8 cellular contexts compared by ENCODE assay signal in genomic region chr20:45052698-45053440, GRCh38. TPM values are rescaled to one million over a fixed set of nuclear protein-coding genes. Genes with fewer than 3 reads are reported as not detected.
A peak's percentile ranks its signal among the peaks of the same experiment; 100 is the strongest.
DNase-seq lines count a peak whose midpoint lies in the region; ATAC-seq and TF ChIP-seq lines count a peak whose summit lies in the region.

No MANE protein-coding gene starts in this region.

- DNase-seq in BJ (ENCODE audit: low read depth) (peak; percentile 73), GM20000 (ENCODE audit: low spot score) (peak; percentile 34), fibroblast of pulmonary artery (ENCODE audit: low read depth) (peak; percentile 59), suprapubic skin (ENCODE audit: low spot score in 2 of 2) (no peak), NCI-H1436 (lab: John Stamatoyannopoulos, UW) (no peak), cortex of kidney (lab: John Stamatoyannopoulos, UW) (no peak)

- no peak overlapping the region for H2AFZ ChIP-seq in OCI-LY3 (ENCODE audit: low read depth, low read length)

- peaks cover 92% of the 10 kb centered on the region for H4K20me1 ChIP-seq in OCI-LY3 (ENCODE audit: insufficient read depth, low read length)

- H3K27me3 ChIP-seq in BJ (ENCODE audit: control insufficient read depth, insufficient read depth, low read length) (no peaks in the 10 kb centered on the region), OCI-LY3 (ENCODE audit: low read depth, low read length) (no peaks in the 10 kb centered on the region), suprapubic skin (no peaks in the 10 kb centered on the region)

- TF ChIP-seq CTCF in BJ (IDR thresholded peaks at IDR 0.05; ENCODE audit: insufficient read depth, low read depth, low read length), result no peak
- TF ChIP-seq CTCF in GM20000 (IDR thresholded peaks at IDR 0.05; ENCODE audit: extremely low read depth, missing control alignments), result no peak
- no peak for TF ChIP-seq CTCF in OCI-LY3 (IDR thresholded peaks at IDR 0.05; ENCODE audit: low read depth, low read length)
- TF ChIP-seq CTCF in fibroblast of pulmonary artery (IDR thresholded peaks at IDR 0.05; ENCODE audit: low read length, missing control alignments), result no peak
- TF ChIP-seq CTCF in suprapubic skin (IDR thresholded peaks at IDR 0.05), result no peak

- no peak for TF ChIP-seq EP300 in suprapubic skin (IDR thresholded peaks at IDR 0.05)

- 0 out of 2 replicates have a peak overlapping the region, but pooled peaks have one; percentile 1 for H3K4me2 ChIP-seq in OCI-LY3 (ENCODE audit: low read length)

- H3K4me3 ChIP-seq in BJ (ENCODE audit: low read depth, low read length) (no peak overlapping the region), OCI-LY3 (ENCODE audit: low read length) (no peak overlapping the region), fibroblast of pulmonary artery (replicated peaks; ENCODE audit: low read depth, low read length) (no peak overlapping the region), suprapubic skin (no peak overlapping the region)

- TF ChIP-seq POLR2A in suprapubic skin (IDR thresholded peaks at IDR 0.05), result no peak

- CTCF ChIA-PET in BJ (lab: Yijun Ruan, JAX), result interaction anchor here (0.6 to 24.0 kb wide), 4 partner anchors 9 to 241 kb away, joined by 3 to 407 read pairs (median 18); partner anchors contain the start of gene KCNS1

- H3K9ac ChIP-seq in OCI-LY3 (ENCODE audit: low read length), result no peak overlapping the region

- WGBS in suprapubic skin, result 63% methylated on average over 8 of the region's 8 CpGs

- peaks cover 100% of the 10 kb centered on the region for H3K79me2 ChIP-seq in OCI-LY3 (ENCODE audit: low read length)

- H3K36me3 ChIP-seq in BJ (ENCODE audit: control insufficient read depth, insufficient read depth, low read length) (peaks cover 2% of the 10 kb centered on the region), OCI-LY3 (replicated peaks; ENCODE audit: low read depth, low read length) (peaks cover 74% of the 10 kb centered on the region), suprapubic skin (peaks cover 8% of the 10 kb centered on the region)

- POLR2A ChIA-PET in BJ (lab: Charles Lee), result interaction anchor here (0.5 to 1.0 kb wide), 4 partner anchors 14 to 167 kb away, joined by 3 to 8 read pairs (median 3); partner anchors contain the start of gene YWHAB

- H3K27ac ChIP-seq in OCI-LY3 (ENCODE audit: low read length) (peak overlapping the region; percentile 14), suprapubic skin (peak overlapping the region; percentile 2)

- H3K4me1 ChIP-seq in OCI-LY3 (ENCODE audit: low read length), result peaks cover 77% of the 10 kb centered on the region
- peaks cover 18% of the 10 kb centered on the region for H3K4me1 ChIP-seq in suprapubic skin

- ATAC-seq in GM21367 (IDR thresholded peaks at IDR 0.05; ENCODE audit: unreplicated experiment), result no peak

- H3K9me3 ChIP-seq in OCI-LY3 (ENCODE audit: insufficient read depth, low read length) (no peaks in the 10 kb centered on the region), suprapubic skin (no peaks in the 10 kb centered on the region)

RNA-seq across cellular contexts. Expression of gene KCNS1, which starts 48.1 kb away (rescaled TPM):
- 0.64 and 0.74 TPM in 2 replicates for polyA plus RNA-seq in BJ (2011; rRNA removed)
- 0.51 and 0.71 TPM in 2 replicates for polyA minus RNA-seq in BJ (2011; rRNA and poly(A)+ RNA removed)
- 1 to 10 TPM; 1.0 to 5.5 (median 2.3) TPM for total RNA-seq in suprapubic skin

Comparison
In these comparisons a context has a peak if more than half of its experiments do, and no peak if none do; other contexts are left out.
1. DNase-seq: peak in BJ (single experiment), GM20000 (single experiment) and fibroblast of pulmonary artery (single experiment); none in suprapubic skin (0 of 2), NCI-H1436 (single experiment) and cortex of kidney (single experiment).